ENCODE assay signal across 10 cellular contexts in the genomic region with DNA sequence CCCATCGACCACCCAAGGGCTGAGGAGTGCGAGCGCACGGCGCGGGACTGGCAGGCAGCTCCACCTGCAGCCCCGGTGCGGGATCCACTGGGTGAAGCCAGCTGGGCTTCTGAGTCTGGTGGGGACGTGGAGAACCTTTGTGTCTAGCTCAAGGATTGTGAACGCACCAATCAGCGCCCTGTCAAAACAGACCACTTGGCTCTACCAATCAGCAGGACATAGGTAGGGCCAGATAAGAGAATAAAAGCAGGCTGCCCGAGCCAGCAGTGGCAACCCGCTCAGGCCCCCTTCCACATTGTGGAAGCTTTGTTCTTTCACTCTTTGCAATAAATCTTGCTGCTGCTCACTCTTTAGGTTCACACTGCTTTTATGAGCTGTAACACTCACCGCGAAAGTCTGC. TPM values are rescaled to one million over a fixed set of nuclear protein-coding genes. Genes with fewer than 3 reads are reported as not detected.
"Had no signal": no experiment of that assay in that cellular context is flagged by ENCODE, and none has a peak within 500 bp of the region (broad histone marks: within the 10 kb centered on the region; RNA-seq: fewer than 3 reads in every experiment).

No MANE protein-coding gene starts in this region.

RNA-seq across cellular contexts. Expression of gene CYP4F2, which starts 2.2 kb away (rescaled TPM):
- total RNA-seq: dermis microvascular lymphatic vessel endothelial cell, glomerular endothelial cell, hepatocyte, left lung, lung microvascular endothelial cell, mesothelial cell of epicardium, occipital lobe, SJSA1, urinary bladder had no signal

RNA-seq across cellular contexts. Expression of gene CYP4F11, which starts 34.3 kb away (rescaled TPM):
- total RNA-seq: dermis microvascular lymphatic vessel endothelial cell, glomerular endothelial cell, hepatocyte, lung microvascular endothelial cell, mesothelial cell of epicardium, SJSA1 had no signal

RNA-seq across cellular contexts. Expression of gene OR10H4, which starts 48.8 kb away (rescaled TPM):
- total RNA-seq: dermis microvascular lymphatic vessel endothelial cell, glomerular endothelial cell, hepatocyte, left lung, lung microvascular endothelial cell, mesothelial cell of epicardium, occipital lobe, SJSA1, spleen, urinary bladder had no signal
